In genomic region chr2:166206153-166206552, GRCh38 we compare ENCODE assay signal across 2 cellular contexts.
A peak's percentile ranks its signal among the peaks of the same experiment; 100 is the strongest.
DNase-seq lines count a peak whose midpoint lies in the region; ATAC-seq, FAIRE-seq and TF ChIP-seq lines count a peak whose summit lies in the region.
"Not testable (repeated sequence)": the region's sequence is repeated elsewhere in the genome, so short reads cannot be mapped to it uniquely, and the experiment has no call there.

No MANE protein-coding gene starts in this region.

- not testable (repeated sequence) for H2AFZ ChIP-seq in K562 (ENCODE audit: low read depth, low read length)

- not testable (repeated sequence) for H3K9ac ChIP-seq in K562 (ENCODE audit: insufficient read depth in 1 of 2, low read depth in 2 of 2, low read length in 2 of 2)

- FAIRE-seq in K562 (lab: Jason Lieb, UNC), result not testable (repeated sequence)

- 42% methylated on average over 1 of the region's 1 CpG for WGBS in K562 (ENCODE audit: insufficient coverage, low coverage, missing lambda C conversion rate)

- intact Hi-C loops in K562 (cut with micrococcal nuclease), result not testable (repeated sequence)

- TF ChIP-seq POLR2A in K562 (conservative IDR thresholded peaks at IDR 0.05), result not testable (repeated sequence)

- TF ChIP-seq RAD21 in K562 (CRISPR knock-in tag; conservative IDR thresholded peaks at IDR 0.05 in 1 of 2, IDR thresholded peaks at IDR 0.05 in 1 of 2), result not testable (repeated sequence)

- not testable (repeated sequence) for ATAC-seq in K562

- not testable (repeated sequence) for H3K9me1 ChIP-seq in K562 (ENCODE audit: control insufficient read depth, insufficient read depth, low read length)

- not testable (repeated sequence) for H3K4me3 ChIP-seq in HEK293 (ENCODE audit: low read depth, low read length); K562

- not testable (repeated sequence) for H3K27ac ChIP-seq in HEK293 (ENCODE audit: extremely low read depth, low read depth, low read length); K562 (ENCODE audit: extremely low read depth, low read depth, low read length)

- H3K79me2 ChIP-seq in K562 (ENCODE audit: control insufficient read depth, insufficient read depth, low read length), result not testable (repeated sequence)

- H3K27me3 ChIP-seq in K562 (ENCODE audit: control insufficient read depth in 2 of 2, insufficient read depth in 2 of 2, low read length in 2 of 2), result not testable (repeated sequence)

- in situ Hi-C loops in K562 (cut with MboI), result not testable (repeated sequence)

- not testable (repeated sequence) for H3K4me1 ChIP-seq in HEK293 (ENCODE audit: control insufficient read depth, insufficient read depth, low read length); K562 (replicated peaks in 1 of 2; ENCODE audit: control insufficient read depth in 2 of 2, insufficient read depth in 2 of 2, low read length in 2 of 2)

- DNase-seq in K562 (ENCODE audit: extremely low read depth in 1 of 4, low spot score in 3 of 4), result not testable (repeated sequence)

- POLR2A ChIA-PET in HEK293 (lab: Yijun Ruan, JAX); K562 (lab: Yijun Ruan, JAX): not testable (repeated sequence)

- not testable (repeated sequence) for BruUV-seq in K562 (replicated peaks; lab: Mats Ljungman, UMichigan)

- TF ChIP-seq CTCF in HEK293 (tag by site-specific recombination; IDR thresholded peaks at IDR 0.05); K562 (IDR thresholded peaks at IDR 0.05 in 2 of 3, conservative IDR thresholded peaks at IDR 0.05 in 1 of 3; ENCODE audit: insufficient read depth in 2 of 3, low read depth in 1 of 3, low read length in 3 of 3): not testable (repeated sequence)

- H3K4me2 ChIP-seq in K562 (ENCODE audit: insufficient read depth, low read length), result not testable (repeated sequence)

- H3K9me3 ChIP-seq in HEK293 (ENCODE audit: control insufficient read depth, insufficient read depth, low read depth, low read length); K562 (replicated peaks; ENCODE audit: control insufficient read depth, insufficient read depth, low read depth, low read length): not testable (repeated sequence)

- CTCF ChIA-PET in HEK293 (lab: Yijun Ruan, JAX); K562 (lab: Yijun Ruan, JAX; ENCODE audit: low intra/inter-chr PET ratio): not testable (repeated sequence)

- H4K20me1 ChIP-seq in K562 (replicated peaks; ENCODE audit: control insufficient read depth, insufficient read depth, low read length), result not testable (repeated sequence)

- not testable (repeated sequence) for TF ChIP-seq EP300 in K562 (IDR thresholded peaks at IDR 0.05; ENCODE audit: low read length)

- not testable (repeated sequence) for H3K36me3 ChIP-seq in HEK293 (ENCODE audit: control insufficient read depth in 2 of 2, insufficient read depth in 1 of 2, low read length in 2 of 2); K562 (ENCODE audit: control insufficient read depth, insufficient read depth, low read length)

TF ChIP-seq in HEK293, 187 proteins besides CTCF, POLR2A, EP300 and RAD21:
- peak; percentile 67; the same call in 1 of the 2 replicates for TF ChIP-seq ZNF146 (tag by site-specific recombination; IDR thresholded peaks at IDR 0.05)

TF ChIP-seq in K562, 482 proteins besides CTCF, POLR2A, EP300 and RAD21:
- peak; percentile 76 for TF ChIP-seq ZNF146 (CRISPR knock-in tag; IDR thresholded peaks at IDR 0.05; ENCODE audit: unreplicated experiment)
